ENCODE assay signal across 17 cellular contexts in the genomic region with DNA sequence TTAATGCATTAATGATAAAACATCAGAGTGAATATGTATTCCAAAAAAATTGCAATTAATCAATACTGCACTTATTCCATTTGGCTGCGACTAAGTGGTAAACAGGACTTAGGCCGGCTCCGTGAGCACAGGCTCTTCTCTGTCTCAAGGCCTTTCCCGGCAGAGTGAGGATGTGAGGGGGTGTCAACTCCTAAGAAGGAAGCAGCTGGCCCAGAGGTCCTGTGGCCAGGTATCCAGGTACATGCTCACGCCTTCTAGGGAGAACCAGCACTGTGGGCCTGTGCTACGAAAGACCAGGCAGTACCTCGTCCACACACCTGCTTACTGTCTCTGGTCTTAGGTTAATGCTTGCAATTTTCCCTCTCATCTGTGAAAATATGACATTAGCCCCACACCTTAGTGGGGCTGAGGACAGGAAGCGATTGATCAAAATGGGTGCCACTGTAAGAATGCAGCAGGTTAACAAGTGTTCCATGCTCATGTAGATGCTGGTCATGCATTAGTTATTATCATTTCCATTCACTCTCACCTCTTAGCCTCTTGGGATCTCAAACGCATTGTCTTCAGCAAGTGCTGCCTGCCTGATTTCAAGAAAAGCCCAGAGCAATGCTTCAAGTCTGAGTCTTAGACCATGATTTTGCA.
"Had no signal": no experiment of that assay in that cellular context is flagged by ENCODE, and none has a peak within 500 bp of the region (broad histone marks: within the 10 kb centered on the region; RNA-seq: fewer than 3 reads in every experiment).

No MANE protein-coding gene starts in this region.

- H3K4me3 ChIP-seq: esophagus squamous epithelium, pancreas, tibial nerve had no signal

- DNase-seq: activated CD4-positive, alpha-beta T cell treated with anti-CD3 and anti-CD28 coated beads, Interleukin-2, amount 50 U/mL, for 48 hours; activated CD4-positive, CD25-positive, alpha-beta regulatory T cell treated with anti-CD3 and anti-CD28 coated beads, Interleukin-2, amount 50 U/mL, for 72 hours; activated CD8-positive, alpha-beta memory T cell treated with anti-CD3 and anti-CD28 coated beads, Interleukin-2, amount 10 ng/mL, durations not matched to agents 7 days and 5 days; activated effector memory CD4-positive, alpha-beta T cell treated with anti-CD3 and anti-CD28 coated beads, Interleukin-2, amount 50 U/mL, for 16 hours; activated T-cell treated with anti-CD3 and anti-CD28 coated beads, Interleukin-2, amount 50 U/mL, for 24 hours; esophagus squamous epithelium; foreskin melanocyte; mesendoderm; pancreas; small intestine; T-helper 9 cell had no signal

- H3K4me1 ChIP-seq: tibial nerve had no signal

- H3K9me3 ChIP-seq: esophagus squamous epithelium, pancreas, tibial nerve had no signal

- H3K27me3 ChIP-seq: pancreas, tibial nerve had no signal

- H3K4me1 Mint-ChIP-seq: activated CD8-positive, alpha-beta memory T cell treated with anti-CD3 and anti-CD28 coated beads, Interleukin-2, amount 10 ng/mL, durations not matched to agents 7 days and 5 days; stimulated activated effector memory CD8-positive, alpha-beta T cell treated with anti-CD3 and anti-CD28 coated beads, Interleukin-12 subunit alpha, Interleukin-12 subunit beta, amount 100 ng/mL, for 72 hours had no signal

- H3K27ac Mint-ChIP-seq: activated CD8-positive, alpha-beta memory T cell treated with anti-CD3 and anti-CD28 coated beads, Interleukin-2, amount 10 ng/mL, durations not matched to agents 7 days and 5 days; activated naive CD4-positive, alpha-beta T cell treated with anti-CD3 and anti-CD28 coated beads, Interleukin-2, amount 50 U/mL, for 72 hours; activated T-cell treated with anti-CD3 and anti-CD28 coated beads, Interleukin-2, amount 50 U/mL, for 24 hours; brain; stimulated activated effector memory CD8-positive, alpha-beta T cell treated with anti-CD3 and anti-CD28 coated beads, Interleukin-12 subunit alpha, Interleukin-12 subunit beta, amount 100 ng/mL, for 72 hours had no signal

- H3K27ac ChIP-seq: esophagus squamous epithelium, pancreas, tibial nerve had no signal

- H3K36me3 ChIP-seq: esophagus squamous epithelium, pancreas, tibial nerve had no signal

- H3K36me3 Mint-ChIP-seq: activated CD8-positive, alpha-beta memory T cell treated with anti-CD3 and anti-CD28 coated beads, Interleukin-2, amount 10 ng/mL, durations not matched to agents 7 days and 5 days; activated naive CD4-positive, alpha-beta T cell treated with anti-CD3 and anti-CD28 coated beads, Interleukin-2, amount 50 U/mL, for 72 hours; brain; stimulated activated effector memory CD8-positive, alpha-beta T cell treated with anti-CD3 and anti-CD28 coated beads, Interleukin-12 subunit alpha, Interleukin-12 subunit beta, amount 100 ng/mL, for 72 hours had no signal

- FAIRE-seq: endometrium, pancreas, small intestine had no signal

- H3K9me3 Mint-ChIP-seq: activated naive CD4-positive, alpha-beta T cell treated with anti-CD3 and anti-CD28 coated beads, Interleukin-2, amount 50 U/mL, for 72 hours; activated T-cell treated with anti-CD3 and anti-CD28 coated beads, Interleukin-2, amount 50 U/mL, for 24 hours; brain; stimulated activated effector memory CD8-positive, alpha-beta T cell treated with anti-CD3 and anti-CD28 coated beads, Interleukin-12 subunit alpha, Interleukin-12 subunit beta, amount 100 ng/mL, for 72 hours had no signal

- H3K4me3 Mint-ChIP-seq: activated CD8-positive, alpha-beta memory T cell treated with anti-CD3 and anti-CD28 coated beads, Interleukin-2, amount 10 ng/mL, durations not matched to agents 7 days and 5 days; activated T-cell treated with anti-CD3 and anti-CD28 coated beads, Interleukin-2, amount 50 U/mL, for 24 hours; brain; stimulated activated effector memory CD8-positive, alpha-beta T cell treated with anti-CD3 and anti-CD28 coated beads, Interleukin-12 subunit alpha, Interleukin-12 subunit beta, amount 100 ng/mL, for 72 hours had no signal

- ATAC-seq: activated CD8-positive, alpha-beta memory T cell treated with anti-CD3 and anti-CD28 coated beads, Interleukin-2, amount 10 ng/mL, durations not matched to agents 7 days and 5 days; activated naive CD4-positive, alpha-beta T cell treated with anti-CD3 and anti-CD28 coated beads, Interleukin-2, amount 50 U/mL, for 72 hours; left lobe of liver; pancreas; stimulated activated effector memory CD8-positive, alpha-beta T cell treated with anti-CD3 and anti-CD28 coated beads, Interleukin-12 subunit alpha, Interleukin-12 subunit beta, amount 100 ng/mL, for 72 hours had no signal
